18 cellular contexts compared by ENCODE assay signal in the genomic region with DNA sequence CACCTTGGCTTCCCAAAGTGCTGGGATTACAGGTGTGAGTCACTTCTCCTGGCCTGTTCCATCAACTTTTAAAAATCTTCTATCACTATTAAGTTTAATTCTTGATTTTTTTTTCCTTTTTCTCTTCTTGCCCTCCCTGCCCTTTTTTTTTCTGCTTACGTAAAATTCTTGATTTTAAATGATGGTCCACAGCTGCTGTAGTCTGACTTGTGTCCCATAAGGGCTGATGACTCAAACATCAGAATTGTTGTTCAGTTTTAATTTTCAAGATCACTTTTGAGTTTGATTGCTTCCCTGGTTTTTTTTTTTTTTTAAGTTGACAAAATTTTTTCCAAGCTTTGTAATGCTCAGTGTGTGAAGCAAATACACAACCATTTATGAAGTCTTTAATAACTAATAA.
A peak's percentile ranks its signal among the peaks of the same experiment; 100 is the strongest.
DNase-seq lines count a peak whose midpoint lies in the region; ATAC-seq and TF ChIP-seq lines count a peak whose summit lies in the region.
"Had no signal": no experiment of that assay in that cellular context is flagged by ENCODE, and none has a peak within 500 bp of the region (broad histone marks: within the 10 kb centered on the region; RNA-seq: fewer than 3 reads in every experiment).

No MANE protein-coding gene starts in this region.

- H2BK20ac ChIP-seq in IMR-90 (ENCODE audit: low read depth, low read length), result no peak overlapping the region

- CTCF ChIA-PET in IMR-90 (lab: Yijun Ruan, JAX), result no interaction called here

- no peak overlapping the region for H2AFZ ChIP-seq in IMR-90 (replicated peaks; ENCODE audit: low read length, poor library complexity)

- dilution Hi-C loops in IMR-90 (cut with HindIII; ENCODE audit: low sequenced_read_pairs, unreplicated experiment), result no loop called here

- TF ChIP-seq POLR2A in IMR-90 (IDR thresholded peaks at IDR 0.05; ENCODE audit: low read depth, low read length), result no peak

- no peak overlapping the region for H2BK15ac ChIP-seq in IMR-90 (ENCODE audit: low read depth, low read length)

- no peaks in the 10 kb centered on the region for H3K27me3 Mint-ChIP-seq in naive thymus-derived CD8-positive, alpha-beta T cell

- intact Hi-C loops in IMR-90 (cut with micrococcal nuclease), result no loop called here

- no peak overlapping the region for H2AK5ac ChIP-seq in IMR-90 (ENCODE audit: low read depth, low read length)

- no peak for TF ChIP-seq CTCF in IMR-90 (conservative IDR thresholded peaks at IDR 0.05; ENCODE audit: low read depth, low read length)
- TF ChIP-seq CTCF in fibroblast of mammary gland (conservative IDR thresholded peaks at IDR 0.05; ENCODE audit: control insufficient read depth, insufficient read depth, low read depth, low read length), result no peak

- H3K18ac ChIP-seq in IMR-90 (ENCODE audit: low read depth, low read length), result 0 out of 2 replicates have a peak overlapping the region, but pooled peaks have one; percentile 16

- peak overlapping the region; percentile 47; the same call in 1 of the 2 replicates for H3K27ac ChIP-seq in IMR-90 (ENCODE audit: insufficient read depth, low read length)
- H3K27ac ChIP-seq: BLaER1, HL-60, left lung, psoas muscle had no signal

- H3K4ac ChIP-seq in IMR-90 (ENCODE audit: low read depth, low read length), result no peak overlapping the region

- no peaks in the 10 kb centered on the region for H3K9me3 ChIP-seq in IMR-90 (ENCODE audit: control insufficient read depth, insufficient read depth, low read length)
- H3K9me3 ChIP-seq: BLaER1, left lung, psoas muscle had no signal

- no peak overlapping the region for H3K56ac ChIP-seq in IMR-90 (ENCODE audit: extremely low read depth, insufficient read depth, low read length)

- no peak overlapping the region for H3K4me3 ChIP-seq in IMR-90 (ENCODE audit: insufficient read depth, low read depth, low read length)
- H3K4me3 ChIP-seq in fibroblast of mammary gland (ENCODE audit: control insufficient read depth, low read depth, low read length), result no peak overlapping the region
- H3K4me3 ChIP-seq: BLaER1, left lung, psoas muscle had no signal

- no peak overlapping the region for H4K91ac ChIP-seq in IMR-90 (ENCODE audit: insufficient read depth, low read depth, low read length)

- no peak overlapping the region for H4K8ac ChIP-seq in IMR-90 (ENCODE audit: low read depth in 2 of 2, low read length in 2 of 2)

- H3K9me1 ChIP-seq in IMR-90 (ENCODE audit: insufficient read depth, low read length), result peaks cover 6% of the 10 kb centered on the region

- peak; percentile 73 for DNase-seq in IMR-90
- DNase-seq in NCI-H2171 treated with DMSO at 0.1 percent for 48 hours (lab: John Stamatoyannopoulos, UW), result peak; percentile 78
- DNase-seq in fibroblast of mammary gland (ENCODE audit: low read depth), result peak; percentile 72
- no peak for DNase-seq in naive thymus-derived CD8-positive, alpha-beta T cell
- no peak for DNase-seq in NCI-H1436 (lab: John Stamatoyannopoulos, UW)
- no peak for DNase-seq in ACHN
- DNase-seq: activated effector memory CD4-positive, alpha-beta T cell treated with Interleukin-2 at 50 U/mL for 16 hours; cortex of kidney; DMS79 treated with DMSO at 0.1 percent for 48 hours; KG1; left lung; NCI-H446 treated with DMSO at 0.1 percent for 48 hours; PC-3; psoas muscle had no signal

- WGBS in IMR-90 (ENCODE audit: extremely low coverage in 2 of 2, insufficient read length in 1 of 2), 2 experiments, result no CpG with 5 or more reads among the region's 1 CpG

- no peaks in the 10 kb centered on the region for H4K20me1 ChIP-seq in IMR-90 (ENCODE audit: insufficient read depth, low read length)

- in situ Hi-C loops in IMR-90 (cut with MboI; ENCODE audit: low sequenced_read_pairs), result no loop called here
- in situ Hi-C loops in ACHN (cut with HindIII; ENCODE audit: low pct_ligation_motif_present, low pct_unique_long_range_greater_than_20kb, low sequenced_read_pairs), result no loop called here

- no peak overlapping the region for H3K4me3 Mint-ChIP-seq in naive thymus-derived CD8-positive, alpha-beta T cell

- no peaks in the 10 kb centered on the region for H3K9me3 Mint-ChIP-seq in naive thymus-derived CD8-positive, alpha-beta T cell

- H2BK5ac ChIP-seq in IMR-90 (ENCODE audit: low read depth, low read length, poor library complexity, severe bottlenecking), result peak overlapping the region; percentile 30

- ATAC-seq in IMR-90 (ENCODE audit: low read depth) (no peak), HG02840 (IDR thresholded peaks at IDR 0.05; ENCODE audit: low FRiP score, unreplicated experiment) (no peak)
- no peak for ATAC-seq in naive thymus-derived CD8-positive, alpha-beta T cell
- ATAC-seq: esophagus mucosa, left lung, PC-3 had no signal

- TF ChIP-seq RAD21 in IMR-90 (IDR thresholded peaks at IDR 0.05; ENCODE audit: low read length), result no peak

- peaks cover 13% of the 10 kb centered on the region for H3K4me1 ChIP-seq in IMR-90 (ENCODE audit: control insufficient read depth, insufficient read depth, low read length)

- no peak overlapping the region for H2BK120ac ChIP-seq in IMR-90 (ENCODE audit: low read depth, low read length)

- no peaks in the 10 kb centered on the region for H3K27me3 ChIP-seq in IMR-90 (ENCODE audit: control insufficient read depth, insufficient read depth, low read length)
- H3K27me3 ChIP-seq: BLaER1, left lung had no signal

- POLR2A ChIA-PET in IMR-90 (lab: Charles Lee; ENCODE audit: unreplicated experiment), result interaction anchor here (0.5 to 0.6 kb wide), 2 partner anchors 10 to 1094 kb away, joined by 3 to 4 read pairs; no protein-coding TSS in a partner anchor
- POLR2A ChIA-PET in naive thymus-derived CD8-positive, alpha-beta T cell (lab: Charles Lee), result interaction anchor here (0.5 to 0.7 kb wide), 3 partner anchors 64 to 1495 kb away, joined by 3 read pairs; no protein-coding TSS in a partner anchor

- H3K36me3 Mint-ChIP-seq in naive thymus-derived CD8-positive, alpha-beta T cell, result peaks cover 0 to 17% (median 9%) of the 10 kb centered on the region in 3 donors

- peak overlapping the region in 7 of 10 donors; percentile 47 to 98 (median 84) for H3K27ac Mint-ChIP-seq in naive thymus-derived CD8-positive, alpha-beta T cell

- H3K36me3 ChIP-seq in IMR-90 (ENCODE audit: control insufficient read depth, insufficient read depth, low read length), result peaks cover 2% of the 10 kb centered on the region; the same call in 1 of the 2 replicates

- H2AK9ac ChIP-seq in IMR-90 (replicated peaks; ENCODE audit: low read depth, low read length, poor library complexity), result no peak overlapping the region

- no peak overlapping the region for H3K14ac ChIP-seq in IMR-90 (replicated peaks; ENCODE audit: low read depth, low read length)

- no TSS peak for BruUV-seq in IMR-90 (replicated peaks; lab: Mats Ljungman, UMichigan)

- no peak overlapping the region for H3K4me2 ChIP-seq in IMR-90 (ENCODE audit: low read depth, low read length)
- H3K4me2 ChIP-seq: BLaER1 had no signal

- H3K4me1 Mint-ChIP-seq in naive thymus-derived CD8-positive, alpha-beta T cell, result peaks cover 8 to 42% (median 28%) of the 10 kb centered on the region in 4 donors

- no peak overlapping the region for H4K5ac ChIP-seq in IMR-90 (ENCODE audit: low read depth, low read length)

- H3K79me1 ChIP-seq in IMR-90 (ENCODE audit: low read depth in 1 of 2, low read length in 2 of 2), result peaks cover 11 to 46% of the 10 kb centered on the region in 2 experiments

- H3K23ac ChIP-seq in IMR-90 (ENCODE audit: low read depth, low read length), result no peak overlapping the region

- H3K9ac ChIP-seq in IMR-90 (ENCODE audit: low read depth, low read length), result no peak overlapping the region
- H3K9ac ChIP-seq: BLaER1 had no signal

TF ChIP-seq in IMR-90, 13 proteins besides CTCF, POLR2A, EP300 and RAD21:
- TF ChIP-seq, protein P1, sequence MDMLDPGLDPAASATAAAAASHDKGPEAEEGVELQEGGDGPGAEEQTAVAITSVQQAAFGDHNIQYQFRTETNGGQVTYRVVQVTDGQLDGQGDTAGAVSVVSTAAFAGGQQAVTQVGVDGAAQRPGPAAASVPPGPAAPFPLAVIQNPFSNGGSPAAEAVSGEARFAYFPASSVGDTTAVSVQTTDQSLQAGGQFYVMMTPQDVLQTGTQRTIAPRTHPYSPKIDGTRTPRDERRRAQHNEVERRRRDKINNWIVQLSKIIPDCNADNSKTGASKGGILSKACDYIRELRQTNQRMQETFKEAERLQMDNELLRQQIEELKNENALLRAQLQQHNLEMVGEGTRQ (IDR thresholded peaks at IDR 0.05; ENCODE audit: low read depth, low read length), result no peak
- TF ChIP-seq, protein P2, sequence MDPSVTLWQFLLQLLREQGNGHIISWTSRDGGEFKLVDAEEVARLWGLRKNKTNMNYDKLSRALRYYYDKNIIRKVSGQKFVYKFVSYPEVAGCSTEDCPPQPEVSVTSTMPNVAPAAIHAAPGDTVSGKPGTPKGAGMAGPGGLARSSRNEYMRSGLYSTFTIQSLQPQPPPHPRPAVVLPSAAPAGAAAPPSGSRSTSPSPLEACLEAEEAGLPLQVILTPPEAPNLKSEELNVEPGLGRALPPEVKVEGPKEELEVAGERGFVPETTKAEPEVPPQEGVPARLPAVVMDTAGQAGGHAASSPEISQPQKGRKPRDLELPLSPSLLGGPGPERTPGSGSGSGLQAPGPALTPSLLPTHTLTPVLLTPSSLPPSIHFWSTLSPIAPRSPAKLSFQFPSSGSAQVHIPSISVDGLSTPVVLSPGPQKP (IDR thresholded peaks at IDR 0.05; ENCODE audit: borderline replicate concordance, low read depth, low read length), result no peak
- TF ChIP-seq RFX5 (IDR thresholded peaks at IDR 0.05; ENCODE audit: low read depth, low read length) (no peak), CEBPB (IDR thresholded peaks at IDR 0.05; ENCODE audit: low read depth, low read length) (no peak), RCOR1 (IDR thresholded peaks at IDR 0.05; ENCODE audit: insufficient replicate concordance, low read length) (no peak), MAZ (IDR thresholded peaks at IDR 0.05; ENCODE audit: borderline replicate concordance, low read depth, low read length) (no peak), NFE2L2 (IDR thresholded peaks at IDR 0.05; ENCODE audit: low read depth, low read length) (no peak), BHLHE40 (IDR thresholded peaks at IDR 0.05; ENCODE audit: low read depth, low read length) (no peak)

Comparison
In these comparisons a context has a peak if more than half of its experiments do, and no peak if none do; other contexts are left out.
1. DNase-seq: peak in IMR-90 (single experiment), NCI-H2171 treated with DMSO at 0.1 percent for 48 hours (single experiment) and fibroblast of mammary gland (single experiment); none in naive thymus-derived CD8-positive, alpha-beta T cell (0 of 10), NCI-H1436 (single experiment) and ACHN (single experiment).